ENCODE assay signal across 12 cellular contexts in the genomic region with DNA sequence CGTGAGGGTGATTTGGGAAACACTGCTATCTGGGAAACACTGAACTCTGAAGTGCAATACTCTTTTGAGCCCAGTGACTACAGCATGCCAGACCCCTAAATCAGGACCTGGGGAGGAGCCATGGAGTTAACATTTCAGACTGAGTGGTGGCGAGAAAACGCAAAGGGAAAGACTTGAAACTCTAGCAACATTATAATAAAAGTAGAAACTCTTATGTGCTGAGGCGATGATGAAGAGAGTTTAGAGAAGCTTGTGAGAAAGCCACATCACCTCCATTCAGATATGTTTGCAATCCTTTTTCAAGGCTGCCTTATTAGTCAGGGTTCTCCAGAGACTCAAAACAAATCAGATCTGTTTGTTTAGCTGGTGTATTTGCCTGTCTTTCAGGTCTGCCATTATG. TPM values are rescaled to one million over a fixed set of nuclear protein-coding genes. Genes with fewer than 3 reads are reported as not detected.
DNase-seq lines count a peak whose midpoint lies in the region; ATAC-seq and TF ChIP-seq lines count a peak whose summit lies in the region.
"Had no signal": no experiment of that assay in that cellular context is flagged by ENCODE, and none has a peak within 500 bp of the region (broad histone marks: within the 10 kb centered on the region; RNA-seq: fewer than 3 reads in every experiment).

No MANE protein-coding gene starts in this region.

- H3K27me3 Mint-ChIP-seq in chondrocyte (ENCODE audit: low read depth): no peaks in the 10 kb centered on the region
- H3K27me3 Mint-ChIP-seq: T-cell had no signal

- H3K36me3 Mint-ChIP-seq in chondrocyte (ENCODE audit: low read depth): peaks cover 6% of the 10 kb centered on the region

- peak overlapping the region in 1 of 2 experiments; percentile 82; a peak in 3 of 4 replicates for H3K4me3 ChIP-seq in DND-41 (ENCODE audit: low read depth in 1 of 2, low read length in 2 of 2)
- no peak overlapping the region for H3K4me3 ChIP-seq in Karpas-422 (ENCODE audit: low read length)
- H3K4me3 ChIP-seq in prostate gland: no peak overlapping the region
- H3K4me3 ChIP-seq: adrenal gland, suprapubic skin had no signal

- peaks cover 34% of the 10 kb centered on the region for H4K20me1 ChIP-seq in DND-41 (ENCODE audit: insufficient read depth, low read length)
- H4K20me1 ChIP-seq in Karpas-422 (ENCODE audit: insufficient read depth, low read depth, low read length): peaks cover 7% of the 10 kb centered on the region; the same call in 1 of the 2 replicates

- intact Hi-C loops in prostate gland (cut with DNase I): no loop called here

- no peaks in the 10 kb centered on the region for H3K9me3 Mint-ChIP-seq in chondrocyte (ENCODE audit: low read depth)
- H3K9me3 Mint-ChIP-seq: T-cell had no signal

- TF ChIP-seq CTCF in DND-41 (IDR thresholded peaks at IDR 0.05; ENCODE audit: borderline replicate concordance, extremely low read depth, low read length, poor library complexity, severe bottlenecking) (no peak), chondrocyte (IDR thresholded peaks at IDR 0.05) (no peak), prostate gland (IDR thresholded peaks at IDR 0.05) (no peak)

- H3K4me2 ChIP-seq in DND-41 (ENCODE audit: insufficient read depth, low read length): peak overlapping the region; percentile 91
- peak overlapping the region; percentile 98 for H3K4me2 ChIP-seq in Karpas-422 (ENCODE audit: low read depth, low read length, poor library complexity, severe bottlenecking)

- no peak overlapping the region for H2AFZ ChIP-seq in DND-41 (ENCODE audit: low read depth, low read length)
- H2AFZ ChIP-seq in Karpas-422 (ENCODE audit: low read length): no peak overlapping the region

- no peak for TF ChIP-seq POLR2A in prostate gland (IDR thresholded peaks at IDR 0.05)

- H3K27me3 ChIP-seq in DND-41 (ENCODE audit: insufficient read depth, low read length, poor library complexity): no peaks in the 10 kb centered on the region
- H3K27me3 ChIP-seq in Karpas-422 (ENCODE audit: low read length): no peaks in the 10 kb centered on the region
- H3K27me3 ChIP-seq in prostate gland (replicated peaks; ENCODE audit: insufficient read depth): no peaks in the 10 kb centered on the region
- H3K27me3 ChIP-seq: adrenal gland, suprapubic skin had no signal

- peaks cover 99% of the 10 kb centered on the region for H3K79me2 ChIP-seq in DND-41 (ENCODE audit: insufficient read depth, low read length)
- peaks cover 77% of the 10 kb centered on the region for H3K79me2 ChIP-seq in Karpas-422 (ENCODE audit: low read length)

- peaks cover 24% of the 10 kb centered on the region for H3K4me1 Mint-ChIP-seq in chondrocyte (ENCODE audit: low read depth)

- H3K9me3 ChIP-seq in DND-41 (ENCODE audit: insufficient read depth, low read length, severe bottlenecking): no peaks in the 10 kb centered on the region
- no peaks in the 10 kb centered on the region for H3K9me3 ChIP-seq in Karpas-422 (ENCODE audit: low read length)
- no peaks in the 10 kb centered on the region for H3K9me3 ChIP-seq in prostate gland
- H3K9me3 ChIP-seq: adrenal gland, suprapubic skin had no signal

- DNase-seq in DND-41 (no peak), Karpas-422 (no peak), chondrocyte (ENCODE audit: low spot score) (no peak), prostate gland (ENCODE audit: low spot score) (no peak), NCI-H2081 treated with DMSO at 0.1 percent for 48 hours (lab: John Stamatoyannopoulos, UW) (no peak)
- DNase-seq: activated CD8-positive, alpha-beta memory T cell treated with anti-CD3 and anti-CD28 coated beads for 24 hours; adrenal gland; foreskin fibroblast; MM.1S; T-cell had no signal

- H3K36me3 ChIP-seq in DND-41 (ENCODE audit: insufficient read depth, low read length) (peaks cover 62% of the 10 kb centered on the region), Karpas-422 (ENCODE audit: insufficient read depth, low read length) (peaks cover 33% of the 10 kb centered on the region), prostate gland (peaks cover 0 to 2% of the 10 kb centered on the region in 2 donors)

- H3K4me1 ChIP-seq in DND-41 (ENCODE audit: insufficient read depth, low read length): peaks cover 60% of the 10 kb centered on the region
- peaks cover 27% of the 10 kb centered on the region for H3K4me1 ChIP-seq in Karpas-422 (ENCODE audit: low read length)
- H3K4me1 ChIP-seq in prostate gland (replicated peaks): peaks cover 16% of the 10 kb centered on the region

- no peak for ATAC-seq in DND-41 (ENCODE audit: insufficient read depth, low read depth)
- no peak for ATAC-seq in HG03095 (IDR thresholded peaks at IDR 0.05; ENCODE audit: unreplicated experiment)
- ATAC-seq: T-cell had no signal

- H3K4me3 Mint-ChIP-seq in chondrocyte (ENCODE audit: unreplicated experiment): no peak overlapping the region

- H3K27ac Mint-ChIP-seq in chondrocyte (ENCODE audit: unreplicated experiment): peak overlapping the region; percentile 61
- H3K27ac Mint-ChIP-seq: T-cell had no signal

- H3K9ac ChIP-seq in DND-41 (ENCODE audit: low read depth, low read length) (peak overlapping the region; percentile 94), Karpas-422 (ENCODE audit: low read length) (peak overlapping the region; percentile 25)

- H3K27ac ChIP-seq in DND-41 (ENCODE audit: low read length) (peak overlapping the region; percentile 51), Karpas-422 (ENCODE audit: low read length) (no peak overlapping the region), prostate gland (no peak overlapping the region)
- H3K27ac ChIP-seq: adrenal gland, suprapubic skin had no signal

- no peaks in the 10 kb centered on the region for H3K9me2 ChIP-seq in Karpas-422 (replicated peaks; ENCODE audit: insufficient read depth, low read length)

- WGBS in prostate gland: 84% methylated on average over 4 of the region's 4 CpGs

RNA-seq across cellular contexts. Expression of gene FEN1, which starts 1.9 kb away (rescaled TPM):
- 18.0 and 32.4 TPM in 2 replicates for total RNA-seq in Karpas-422 (2014; rRNA removed; shearing (Covaris generic); ENCODE audit: low replicate concordance)
- total RNA-seq in chondrocyte: 12.6 to 27.1 TPM (median 13.2 TPM) in 3 replicates
- total RNA-seq in prostate gland: 10 to 100 TPM; 12.8 to 18.4 TPM

RNA-seq across cellular contexts. Expression of gene TMEM258, which starts 2.2 kb away (rescaled TPM):
- 81.3 and 303 TPM in 2 replicates for total RNA-seq in Karpas-422 (2014; rRNA removed; shearing (Covaris generic); ENCODE audit: low replicate concordance)
- total RNA-seq in chondrocyte (103 to 133 TPM (median 106 TPM) in 3 replicates), prostate gland (10 to 100 TPM; 34.8 to 82.9 TPM)

RNA-seq across cellular contexts. Expression of gene FADS1, which starts 22.2 kb away (rescaled TPM):
- total RNA-seq in Karpas-422 (2014; rRNA removed; shearing (Covaris generic); ENCODE audit: low replicate concordance): 80.3 and 99.6 TPM in 2 replicates
- total RNA-seq in chondrocyte (72.6 to 95.5 TPM (median 74.6 TPM) in 3 replicates), prostate gland (10 to 100 TPM; 15.0 to 38.7 TPM)

RNA-seq across cellular contexts. Expression of gene FADS2, which starts 33.5 kb away (rescaled TPM):
- 74.0 and 75.7 TPM in 2 replicates for total RNA-seq in Karpas-422 (2014; rRNA removed; shearing (Covaris generic); ENCODE audit: low replicate concordance)
- 202 to 315 TPM (median 297 TPM) in 3 replicates for total RNA-seq in chondrocyte
- 100 to 1,000 TPM in 1 of 2 donors, 10 to 100 TPM in 1; 67.5 to 213 TPM for total RNA-seq in prostate gland

RNA-seq across cellular contexts. Expression of gene MYRF, which starts 42.1 kb away (rescaled TPM):
- total RNA-seq in Karpas-422 (2014; rRNA removed; shearing (Covaris generic); ENCODE audit: low replicate concordance): 0.32 TPM in 1 of 2 replicates, not detected in the other
- 1.6 to 1.7 TPM in 2 of 3 replicates, not detected in the other for total RNA-seq in chondrocyte
- total RNA-seq in prostate gland: 1 to 10 TPM in 1 of 2 donors, under 1 TPM in 1; 0.77 to 3.4 TPM
